ENCODE assay signal across 16 cellular contexts in genomic region chr7:42082144-42082543, GRCh38.
DNase-seq lines count a peak whose midpoint lies in the region; ATAC-seq and TF ChIP-seq lines count a peak whose summit lies in the region.
"Had no signal": no experiment of that assay in that cellular context is flagged by ENCODE, and none has a peak within 500 bp of the region (broad histone marks: within the 10 kb centered on the region; RNA-seq: fewer than 3 reads in every experiment).

No MANE protein-coding gene starts in this region.

- H3K4me3 ChIP-seq in adrenal gland: no peak overlapping the region
- H3K4me3 ChIP-seq in foreskin fibroblast (ENCODE audit: low read depth in 1 of 2, low read length in 2 of 2): no peak overlapping the region

- H3K27ac ChIP-seq in adrenal gland: no peak overlapping the region

- 52 to 80% (median 66%) methylated on average over 8 of the region's 8 CpGs for WGBS in adrenal gland, 4 donors

- no peaks in the 10 kb centered on the region for H3K36me3 Mint-ChIP-seq in activated T-cell treated with anti-CD3 and anti-CD28 coated beads, Interleukin-2, amount 50 U/mL, for 24 hours (ENCODE audit: low read depth)
- no peaks in the 10 kb centered on the region for H3K36me3 Mint-ChIP-seq in effector memory CD8-positive, alpha-beta T cell (ENCODE audit: insufficient read depth)
- H3K36me3 Mint-ChIP-seq: IgD-negative memory B cell; naive B cell; stimulated activated memory B cell treated with anti-CD40 and anti-IgM and Interleukin-4, amounts not matched to agents 10 μg/mL and 1 μg/mL and 100 μg/mL, for 72 hours had no signal

- H3K4me3 Mint-ChIP-seq in activated T-cell treated with anti-CD3 and anti-CD28 coated beads, Interleukin-2, amount 50 U/mL, for 24 hours: no peak overlapping the region
- H3K4me3 Mint-ChIP-seq in effector memory CD8-positive, alpha-beta T cell: no peak overlapping the region
- H3K4me3 Mint-ChIP-seq: IgD-negative memory B cell; stimulated activated memory B cell treated with anti-CD40 and anti-IgM and Interleukin-4, amounts not matched to agents 10 μg/mL and 1 μg/mL and 100 μg/mL, for 72 hours; T-helper 17 cell had no signal

- TF ChIP-seq CTCF in adrenal gland (IDR thresholded peaks at IDR 0.05) (no peak), foreskin fibroblast (IDR thresholded peaks at IDR 0.05; ENCODE audit: low read depth, low read length) (no peak)

- no peaks in the 10 kb centered on the region for H3K4me1 ChIP-seq in adrenal gland (replicated peaks in 1 of 2)

- no peak for ATAC-seq in GM19395 (IDR thresholded peaks at IDR 0.05; ENCODE audit: unreplicated experiment)
- ATAC-seq in effector memory CD8-positive, alpha-beta T cell (replicated peaks): no peak
- ATAC-seq: left colon; right cardiac atrium; stimulated activated memory B cell treated with anti-CD40 and anti-IgM and Interleukin-4, amounts not matched to agents 10 μg/mL and 1 μg/mL and 100 μg/mL, for 72 hours; T-helper 17 cell had no signal

- peaks cover 3% of the 10 kb centered on the region for H3K27me3 Mint-ChIP-seq in activated T-cell treated with anti-CD3 and anti-CD28 coated beads, Interleukin-2, amount 50 U/mL, for 24 hours
- H3K27me3 Mint-ChIP-seq in effector memory CD8-positive, alpha-beta T cell: no peaks in the 10 kb centered on the region

- TF ChIP-seq POLR2A in adrenal gland (IDR thresholded peaks at IDR 0.05): no peak

- no peak overlapping the region for H3K27ac Mint-ChIP-seq in activated T-cell treated with anti-CD3 and anti-CD28 coated beads, Interleukin-2, amount 50 U/mL, for 24 hours
- no peak overlapping the region for H3K27ac Mint-ChIP-seq in effector memory CD8-positive, alpha-beta T cell
- H3K27ac Mint-ChIP-seq: IgD-negative memory B cell; stimulated activated memory B cell treated with anti-CD40 and anti-IgM and Interleukin-4, amounts not matched to agents 10 μg/mL and 1 μg/mL and 100 μg/mL, for 72 hours; T-helper 17 cell had no signal

- DNase-seq in GM04504 (ENCODE audit: low read depth): peak; percentile 62
- DNase-seq in adrenal gland: peak in 4 of 7 donors; percentile 26 to 33 (median 29)
- peak; percentile 58 to 63 for DNase-seq in foreskin fibroblast
- peak; percentile 79 for DNase-seq in renal cortical epithelial cell (ENCODE audit: low read depth)
- no peak for DNase-seq in SIG-M5 (lab: John Stamatoyannopoulos, UW)
- DNase-seq in activated T-cell treated with anti-CD3 and anti-CD28 coated beads, Interleukin-2, amount 50 U/mL, for 24 hours: no peak
- DNase-seq in effector memory CD8-positive, alpha-beta T cell: no peak
- DNase-seq: activated CD4-positive, CD25-positive, alpha-beta regulatory T cell treated with anti-CD3 and anti-CD28 coated beads, Interleukin-2, amount 50 U/mL, for 72 hours; left colon; naive B cell; NCI-H526; right cardiac atrium; T-helper 17 cell had no signal

- no peaks in the 10 kb centered on the region for H3K27me3 ChIP-seq in adrenal gland

- intact Hi-C loops in adrenal gland (cut with DNase I): no loop called here

- H3K9me3 Mint-ChIP-seq in activated T-cell treated with anti-CD3 and anti-CD28 coated beads, Interleukin-2, amount 50 U/mL, for 24 hours: no peaks in the 10 kb centered on the region
- no peaks in the 10 kb centered on the region for H3K9me3 Mint-ChIP-seq in effector memory CD8-positive, alpha-beta T cell
- H3K9me3 Mint-ChIP-seq: stimulated activated memory B cell treated with anti-CD40 and anti-IgM and Interleukin-4, amounts not matched to agents 10 μg/mL and 1 μg/mL and 100 μg/mL, for 72 hours had no signal

- no peaks in the 10 kb centered on the region for H3K9me3 ChIP-seq in adrenal gland (replicated peaks in 1 of 3)

- H3K36me3 ChIP-seq in adrenal gland (replicated peaks in 1 of 2): no peaks in the 10 kb centered on the region

- H3K4me1 Mint-ChIP-seq in activated T-cell treated with anti-CD3 and anti-CD28 coated beads, Interleukin-2, amount 50 U/mL, for 24 hours (ENCODE audit: low read depth): no peaks in the 10 kb centered on the region
- H3K4me1 Mint-ChIP-seq in effector memory CD8-positive, alpha-beta T cell (ENCODE audit: low read depth in 2 of 2): no peaks in the 10 kb centered on the region
- H3K4me1 Mint-ChIP-seq: stimulated activated memory B cell treated with anti-CD40 and anti-IgM and Interleukin-4, amounts not matched to agents 10 μg/mL and 1 μg/mL and 100 μg/mL, for 72 hours; T-helper 17 cell had no signal

Comparison
In these comparisons a context has a peak if more than half of its experiments do, and no peak if none do; other contexts are left out.
1. DNase-seq: peak in GM04504 (single experiment), adrenal gland (4 of 7), foreskin fibroblast (2 of 2) and renal cortical epithelial cell (single experiment); none in SIG-M5 (single experiment), activated T-cell treated with anti-CD3 and anti-CD28 coated beads, Interleukin-2, amount 50 U/mL, for 24 hours (single experiment) and effector memory CD8-positive, alpha-beta T cell (0 of 3).